ENCODE assay signal across 8 cellular contexts in the genomic region with DNA sequence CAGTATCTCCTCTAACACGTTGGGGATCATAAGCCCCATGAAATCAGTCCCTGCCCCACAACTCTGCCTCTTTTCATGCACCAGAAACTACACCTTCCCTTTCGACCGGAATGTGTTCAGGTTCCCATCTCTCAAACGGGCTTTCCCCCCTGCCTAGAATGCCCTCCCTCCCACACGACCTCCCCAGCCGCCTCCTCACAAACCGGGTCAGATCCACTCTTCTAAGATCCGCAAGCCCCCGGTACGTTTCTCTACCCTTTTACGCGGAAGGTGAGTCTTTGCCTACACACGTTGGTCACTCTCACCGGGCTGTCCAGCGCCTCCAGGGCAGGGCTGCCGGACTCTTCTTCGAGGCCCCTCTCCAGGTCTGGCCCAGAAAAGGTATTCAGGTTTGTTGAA.
A peak's percentile ranks its signal among the peaks of the same experiment; 100 is the strongest.
DNase-seq lines count a peak whose midpoint lies in the region; ATAC-seq lines count a peak whose summit lies in the region.

No MANE protein-coding gene starts in this region.

- peak; percentile 3 for ATAC-seq in GM18909 (IDR thresholded peaks at IDR 0.05; ENCODE audit: poor library complexity, unreplicated experiment)

- H3K4me1 Mint-ChIP-seq in activated naive CD4-positive, alpha-beta T cell treated with anti-CD3 and anti-CD28 coated beads, Interleukin-2, amount 10 ng/mL, durations not matched to agents 7 days and 5 days = peaks cover 43% of the 10 kb centered on the region

- H3K27ac Mint-ChIP-seq in activated naive CD4-positive, alpha-beta T cell treated with anti-CD3 and anti-CD28 coated beads, Interleukin-2, amount 10 ng/mL, durations not matched to agents 7 days and 5 days = peak overlapping the region; percentile 38

- DNase-seq in HS-5 (ENCODE audit: low read depth) (peak; percentile 5), islet precursor cell (no peak), GDM1 (lab: John Stamatoyannopoulos, UW) (no peak), COLO668 (lab: John Stamatoyannopoulos, UW; ENCODE audit: unreplicated experiment) (no peak)
- DNase-seq in activated naive CD4-positive, alpha-beta T cell treated with anti-CD3 and anti-CD28 coated beads, Interleukin-2, amount 10 ng/mL, durations not matched to agents 7 days and 5 days = no peak
- DNase-seq in stimulated activated CD4-positive, alpha-beta T cell treated with anti-CD3 and anti-CD28 coated beads, Interleukin-2, amount 100 ng/mL, for 48 hours = peak; percentile 11 to 13

- no peaks in the 10 kb centered on the region for H3K27me3 Mint-ChIP-seq in activated naive CD4-positive, alpha-beta T cell treated with anti-CD3 and anti-CD28 coated beads, Interleukin-2, amount 10 ng/mL, durations not matched to agents 7 days and 5 days

- no peaks in the 10 kb centered on the region for H3K9me3 Mint-ChIP-seq in activated naive CD4-positive, alpha-beta T cell treated with anti-CD3 and anti-CD28 coated beads, Interleukin-2, amount 10 ng/mL, durations not matched to agents 7 days and 5 days

- no peaks in the 10 kb centered on the region for H3K27me3 ChIP-seq in iPS-15b (ENCODE audit: control insufficient read depth, insufficient read depth, low read length)

- peak overlapping the region; percentile 94 for H3K4me3 ChIP-seq in iPS-15b (ENCODE audit: low read depth, low read length)

- peak overlapping the region; percentile 84 for H3K4me3 Mint-ChIP-seq in activated naive CD4-positive, alpha-beta T cell treated with anti-CD3 and anti-CD28 coated beads, Interleukin-2, amount 10 ng/mL, durations not matched to agents 7 days and 5 days

- H3K36me3 ChIP-seq in iPS-15b (ENCODE audit: control insufficient read depth, insufficient read depth, low read length) = peaks cover 4% of the 10 kb centered on the region

- CTCF ChIA-PET in activated naive CD4-positive, alpha-beta T cell treated with anti-CD3 and anti-CD28 coated beads, Interleukin-2, amount 10 ng/mL, durations not matched to agents 7 days and 5 days (lab: Charles Lee) = interaction anchor here (1.2 kb wide), 1 partner anchor 29 kb away, joined by 3 read pairs; the partner anchor contains the start of gene C1QBP

- H3K4me1 ChIP-seq in iPS-15b (ENCODE audit: control insufficient read depth, insufficient read depth, low read length) = peaks cover 4% of the 10 kb centered on the region

- H3K9ac ChIP-seq in iPS-15b (ENCODE audit: low read depth, low read length) = peak overlapping the region; percentile 84

- H3K9me3 ChIP-seq in iPS-15b (ENCODE audit: control insufficient read depth, insufficient read depth, low read length) = no peaks in the 10 kb centered on the region

- peaks cover 22% of the 10 kb centered on the region for H3K36me3 Mint-ChIP-seq in activated naive CD4-positive, alpha-beta T cell treated with anti-CD3 and anti-CD28 coated beads, Interleukin-2, amount 10 ng/mL, durations not matched to agents 7 days and 5 days

Comparison
In these comparisons a context has a peak if more than half of its experiments do, and no peak if none do; other contexts are left out.
1. DNase-seq: peak in HS-5 (single experiment) and stimulated activated CD4-positive, alpha-beta T cell treated with anti-CD3 and anti-CD28 coated beads, Interleukin-2, amount 100 ng/mL, for 48 hours (2 of 2); none in activated naive CD4-positive, alpha-beta T cell treated with anti-CD3 and anti-CD28 coated beads, Interleukin-2, amount 10 ng/mL, durations not matched to agents 7 days and 5 days (single experiment), islet precursor cell (single experiment), GDM1 (single experiment) and COLO668 (single experiment).